ENCODE assay signal across 1 cellular context in the genomic region with DNA sequence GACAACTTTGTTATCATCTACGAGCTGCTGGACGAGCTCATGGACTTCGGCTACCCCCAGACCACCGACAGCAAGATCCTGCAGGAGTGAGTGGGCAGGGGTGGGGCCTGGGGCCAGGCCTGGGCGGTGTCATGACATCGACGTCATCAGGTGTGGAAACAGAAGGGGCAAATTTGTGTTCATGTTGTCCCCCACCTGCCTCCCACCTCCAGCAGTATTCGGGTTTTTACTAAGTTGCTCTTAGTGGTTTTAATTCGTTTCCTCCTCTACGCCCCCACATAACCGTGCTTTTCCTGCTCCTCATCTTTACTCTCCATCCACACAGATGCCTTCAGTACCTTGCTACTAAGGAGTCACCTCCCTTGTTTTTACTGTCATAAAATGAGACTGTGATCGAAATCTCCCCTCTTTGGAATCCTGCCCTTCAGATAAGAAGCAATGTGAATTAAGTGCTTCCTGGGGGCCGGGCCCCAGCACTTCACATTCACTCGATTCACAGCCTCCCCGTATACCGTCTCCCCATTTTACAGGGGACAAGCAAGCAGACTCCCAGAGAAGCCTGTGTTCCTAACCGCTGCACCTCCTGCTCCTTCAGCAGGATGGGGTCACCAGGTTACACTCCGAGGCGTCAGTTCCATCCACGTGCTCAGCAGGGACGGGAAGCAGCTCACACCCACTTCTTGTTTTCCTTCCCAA.
TF ChIP-seq lines count a peak whose summit lies in the region.

No MANE protein-coding gene starts in this region.

TF ChIP-seq in HEK293, 187 proteins besides CTCF, POLR2A, EP300 and RAD21 (continued from another document):
- TF ChIP-seq, protein P1, sequence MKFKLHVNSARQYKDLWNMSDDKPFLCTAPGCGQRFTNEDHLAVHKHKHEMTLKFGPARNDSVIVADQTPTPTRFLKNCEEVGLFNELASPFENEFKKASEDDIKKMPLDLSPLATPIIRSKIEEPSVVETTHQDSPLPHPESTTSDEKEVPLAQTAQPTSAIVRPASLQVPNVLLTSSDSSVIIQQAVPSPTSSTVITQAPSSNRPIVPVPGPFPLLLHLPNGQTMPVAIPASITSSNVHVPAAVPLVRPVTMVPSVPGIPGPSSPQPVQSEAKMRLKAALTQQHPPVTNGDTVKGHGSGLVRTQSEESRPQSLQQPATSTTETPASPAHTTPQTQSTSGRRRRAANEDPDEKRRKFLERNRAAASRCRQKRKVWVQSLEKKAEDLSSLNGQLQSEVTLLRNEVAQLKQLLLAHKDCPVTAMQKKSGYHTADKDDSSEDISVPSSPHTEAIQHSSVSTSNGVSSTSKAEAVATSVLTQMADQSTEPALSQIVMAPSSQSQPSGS (tag by site-specific recombination; IDR thresholded peaks at IDR 0.05; ENCODE audit: low read depth), result no peak
- TF ChIP-seq ZNF664 (tag by site-specific recombination; IDR thresholded peaks at IDR 0.05), result no peak
- TF ChIP-seq ZNF184 (tag by site-specific recombination; IDR thresholded peaks at IDR 0.05), result no peak
- no peak for TF ChIP-seq YY1 (tag by site-specific recombination; IDR thresholded peaks at IDR 0.05)
- TF ChIP-seq ZNF544 (tag by site-specific recombination; IDR thresholded peaks at IDR 0.05), result no peak
- TF ChIP-seq, protein P2, sequence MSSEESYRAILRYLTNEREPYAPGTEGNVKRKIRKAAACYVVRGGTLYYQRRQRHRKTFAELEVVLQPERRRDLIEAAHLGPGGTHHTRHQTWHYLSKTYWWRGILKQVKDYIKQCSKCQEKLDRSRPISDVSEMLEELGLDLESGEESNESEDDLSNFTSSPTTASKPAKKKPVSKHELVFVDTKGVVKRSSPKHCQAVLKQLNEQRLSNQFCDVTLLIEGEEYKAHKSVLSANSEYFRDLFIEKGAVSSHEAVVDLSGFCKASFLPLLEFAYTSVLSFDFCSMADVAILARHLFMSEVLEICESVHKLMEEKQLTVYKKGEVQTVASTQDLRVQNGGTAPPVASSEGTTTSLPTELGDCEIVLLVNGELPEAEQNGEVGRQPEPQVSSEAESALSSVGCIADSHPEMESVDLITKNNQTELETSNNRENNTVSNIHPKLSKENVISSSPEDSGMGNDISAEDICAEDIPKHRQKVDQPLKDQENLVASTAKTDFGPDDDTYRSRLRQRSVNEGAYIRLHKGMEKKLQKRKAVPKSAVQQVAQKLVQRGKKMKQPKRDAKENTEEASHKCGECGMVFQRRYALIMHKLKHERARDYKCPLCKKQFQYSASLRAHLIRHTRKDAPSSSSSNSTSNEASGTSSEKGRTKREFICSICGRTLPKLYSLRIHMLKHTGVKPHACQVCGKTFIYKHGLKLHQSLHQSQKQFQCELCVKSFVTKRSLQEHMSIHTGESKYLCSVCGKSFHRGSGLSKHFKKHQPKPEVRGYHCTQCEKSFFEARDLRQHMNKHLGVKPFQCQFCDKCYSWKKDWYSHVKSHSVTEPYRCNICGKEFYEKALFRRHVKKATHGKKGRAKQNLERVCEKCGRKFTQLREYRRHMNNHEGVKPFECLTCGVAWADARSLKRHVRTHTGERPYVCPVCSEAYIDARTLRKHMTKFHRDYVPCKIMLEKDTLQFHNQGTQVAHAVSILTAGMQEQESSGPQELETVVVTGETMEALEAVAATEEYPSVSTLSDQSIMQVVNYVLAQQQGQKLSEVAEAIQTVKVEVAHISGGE (tag by site-specific recombination; conservative IDR thresholded peaks at IDR 0.05; ENCODE audit: low read depth), result no peak
- TF ChIP-seq ZNF707 (tag by site-specific recombination; IDR thresholded peaks at IDR 0.05), result no peak
- TF ChIP-seq ZNF791 (tag by site-specific recombination; IDR thresholded peaks at IDR 0.05), result no peak
- TF ChIP-seq ZFHX2 (tag by site-specific recombination; conservative IDR thresholded peaks at IDR 0.05), result 0 out of 2 replicates have a peak, but pooled peaks have one; percentile 25
- TF ChIP-seq ZNF426 (tag by site-specific recombination; IDR thresholded peaks at IDR 0.05), result no peak
